18 cellular contexts compared by ENCODE assay signal in the genomic region with DNA sequence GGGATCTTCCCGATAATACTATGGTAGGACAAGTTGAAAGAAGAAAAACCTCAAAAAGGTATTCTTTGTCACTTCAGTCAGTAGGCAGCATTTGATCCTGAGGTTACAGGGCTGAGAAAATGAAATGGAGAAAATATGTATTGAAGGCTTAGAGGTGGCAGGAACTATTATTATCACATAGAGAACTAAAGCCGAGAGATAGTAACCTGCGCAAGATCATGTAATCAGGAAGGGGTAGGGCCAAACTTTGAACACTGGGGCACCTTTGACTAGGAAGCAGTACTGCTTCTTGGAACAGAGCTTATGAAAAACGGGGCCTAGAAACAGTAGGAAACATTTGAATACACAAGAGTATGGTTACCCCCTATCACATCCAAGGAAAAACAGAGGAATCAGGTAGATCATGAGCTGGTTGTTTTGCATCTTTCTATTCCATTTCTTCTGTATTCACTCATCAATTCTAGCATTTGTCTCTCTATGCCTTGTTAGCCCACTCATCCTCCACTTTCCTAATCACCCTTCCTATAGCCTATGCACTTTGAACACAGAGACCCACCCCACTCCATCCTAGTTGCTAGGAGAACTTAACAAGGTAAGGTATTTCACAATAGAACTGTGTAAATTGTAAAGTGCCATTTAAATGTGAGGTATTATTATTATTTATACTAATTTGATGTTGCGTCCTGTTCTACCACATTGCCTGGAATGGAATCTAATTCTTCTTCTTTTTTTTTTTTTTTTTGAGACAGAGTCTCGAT. TPM values are rescaled to one million over a fixed set of nuclear protein-coding genes. Genes with fewer than 3 reads are reported as not detected.
DNase-seq lines count a peak whose midpoint lies in the region; TF ChIP-seq lines count a peak whose summit lies in the region.
"Had no signal": no experiment of that assay in that cellular context is flagged by ENCODE, and none has a peak within 500 bp of the region (broad histone marks: within the 10 kb centered on the region; RNA-seq: fewer than 3 reads in every experiment).

No MANE protein-coding gene starts in this region.

- H3K4me3 ChIP-seq in ACC112 (ENCODE audit: low read depth, low read length) (0 out of 2 replicates have a peak overlapping the region, but pooled peaks have one; percentile 57), PC-9 (peak overlapping the region; percentile 39; the same call in 1 of the 2 replicates), fibroblast of lung (replicated peaks in 1 of 4; ENCODE audit: control extremely low read depth in 1 of 4, insufficient read depth in 1 of 4, low read depth in 3 of 4, low read length in 4 of 4) (no peak overlapping the region)
- H3K4me3 ChIP-seq: Peyer's patch, right atrium auricular region had no signal

- no peaks in the 10 kb centered on the region for H3K27me3 Mint-ChIP-seq in HFFc6 (ENCODE audit: insufficient read depth)
- H3K27me3 Mint-ChIP-seq: IgD-negative memory B cell had no signal

- DNase-seq in HFFc6: no peak
- DNase-seq in PC-9: peak in 1 of 2 experiments; percentile 65
- DNase-seq in fibroblast of lung (ENCODE audit: low read depth in 2 of 2): no peak
- DNase-seq in mesenteric fat pad (ENCODE audit: low spot score): no peak
- DNase-seq in NCI-H187 (lab: John Stamatoyannopoulos, UW): no peak
- DNase-seq in OCI-M2 (lab: John Stamatoyannopoulos, UW; ENCODE audit: unreplicated experiment): no peak
- DNase-seq in glomerular visceral epithelial cell (ENCODE audit: extremely low spot score): no peak
- DNase-seq: activated CD4-positive, alpha-beta T cell treated with anti-CD3 and anti-CD28 coated beads, Interleukin-2, amount 50 U/mL, for 4 hours; Caco-2; EL; NCI-H2029; NCI-H524; occipital lobe; Peyer's patch; stimulated activated naive CD8-positive, alpha-beta T cell treated with anti-CD3 and anti-CD28 coated beads, Interleukin-15, Interleukin-2, amounts not matched to agents 100 U/mL and 50 U/mL, for 24 hours had no signal

- H2AFZ ChIP-seq in ACC112 (ENCODE audit: low read length, unreplicated experiment): peak overlapping the region; percentile 75
- H2AFZ ChIP-seq in PC-9: no peak overlapping the region
- peak overlapping the region; percentile 30 for H2AFZ ChIP-seq in fibroblast of lung (ENCODE audit: low read length)

- TF ChIP-seq CTCF in HFFc6 (IDR thresholded peaks at IDR 0.05): no peak
- TF ChIP-seq CTCF in PC-9 (conservative IDR thresholded peaks at IDR 0.05): no peak
- no peak for TF ChIP-seq CTCF in fibroblast of lung (conservative IDR thresholded peaks at IDR 0.05 in 1 of 2, IDR thresholded peaks at IDR 0.05 in 1 of 2; ENCODE audit: low read depth in 1 of 2, low read length in 2 of 2)

- H3K9me2 ChIP-seq in PC-9 (ENCODE audit: insufficient read depth): no peaks in the 10 kb centered on the region

- H3K36me3 ChIP-seq in ACC112 (ENCODE audit: insufficient read depth, low read length) (no peaks in the 10 kb centered on the region), PC-9 (ENCODE audit: low read depth) (no peaks in the 10 kb centered on the region), fibroblast of lung (ENCODE audit: control insufficient read depth, insufficient read depth, low read length) (no peaks in the 10 kb centered on the region)
- H3K36me3 ChIP-seq: Peyer's patch, right atrium auricular region had no signal

- peak overlapping the region; percentile 77; the same call in 1 of the 2 replicates for H3K4me3 Mint-ChIP-seq in HFFc6

- peaks cover 25% of the 10 kb centered on the region for H3K4me1 ChIP-seq in ACC112 (ENCODE audit: control insufficient read depth, insufficient read depth, low read length, unreplicated experiment)
- peaks cover 32% of the 10 kb centered on the region for H3K4me1 ChIP-seq in PC-9 (replicated peaks; ENCODE audit: insufficient read depth)
- peaks cover 5% of the 10 kb centered on the region for H3K4me1 ChIP-seq in fibroblast of lung (ENCODE audit: control insufficient read depth, extremely low read depth, insufficient read depth, low read length)
- H3K4me1 ChIP-seq: Peyer's patch, right atrium auricular region had no signal

- H3K4me1 Mint-ChIP-seq in HFFc6 (ENCODE audit: low read depth): peaks cover 42% of the 10 kb centered on the region

- no peaks in the 10 kb centered on the region for H3K27me3 ChIP-seq in ACC112 (ENCODE audit: insufficient read depth, low read length)
- H3K27me3 ChIP-seq in PC-9 (ENCODE audit: insufficient read depth, low read depth): no peaks in the 10 kb centered on the region
- no peaks in the 10 kb centered on the region for H3K27me3 ChIP-seq in fibroblast of lung (ENCODE audit: control insufficient read depth, insufficient read depth, low read length)
- H3K27me3 ChIP-seq: Peyer's patch, right atrium auricular region had no signal

- no peaks in the 10 kb centered on the region for H4K20me1 ChIP-seq in PC-9 (ENCODE audit: insufficient read depth)
- no peaks in the 10 kb centered on the region for H4K20me1 ChIP-seq in fibroblast of lung (ENCODE audit: control insufficient read depth, extremely low read depth, insufficient read depth, low read length)

- peak overlapping the region; percentile 99 for H3K27ac ChIP-seq in ACC112 (ENCODE audit: low read depth, low read length)
- peak overlapping the region; percentile 98 for H3K27ac ChIP-seq in PC-9
- peak overlapping the region; percentile 1 for H3K27ac ChIP-seq in fibroblast of lung (ENCODE audit: insufficient read depth, low read length)
- H3K27ac ChIP-seq: Peyer's patch, right atrium auricular region had no signal

- POLR2A ChIA-PET in PC-9 (lab: Charles Lee; ENCODE audit: unreplicated experiment): no interaction called here

- peak overlapping the region; percentile 81 for H3K27ac Mint-ChIP-seq in HFFc6
- H3K27ac Mint-ChIP-seq: IgD-negative memory B cell had no signal

- no peaks in the 10 kb centered on the region for H3K9me3 Mint-ChIP-seq in HFFc6
- H3K9me3 Mint-ChIP-seq: IgD-negative memory B cell had no signal

- H3K4me2 ChIP-seq in PC-9: peak overlapping the region; percentile 73
- no peak overlapping the region for H3K4me2 ChIP-seq in fibroblast of lung (ENCODE audit: extremely low read depth, insufficient read depth, low read length)

- intact Hi-C loops in PC-9 (cut with micrococcal nuclease; ENCODE audit: unreplicated experiment): no loop called here

- H3K9me3 ChIP-seq in PC-9 (ENCODE audit: insufficient read depth, low read depth) (no peaks in the 10 kb centered on the region), fibroblast of lung (ENCODE audit: control insufficient read depth, insufficient read depth, low read depth, low read length) (no peaks in the 10 kb centered on the region)
- H3K9me3 ChIP-seq: Caco-2, Peyer's patch, right atrium auricular region had no signal

- CTCF ChIA-PET in PC-9 (lab: Charles Lee): no interaction called here

- H3K36me3 Mint-ChIP-seq in HFFc6 (ENCODE audit: low read depth): no peaks in the 10 kb centered on the region
- H3K36me3 Mint-ChIP-seq: IgD-negative memory B cell had no signal

- BruUV-seq in PC-9 (replicated peaks; lab: Mats Ljungman, UMichigan): no TSS peak

- H3K79me2 ChIP-seq in ACC112 (ENCODE audit: control insufficient read depth, insufficient read depth, low read length, unreplicated experiment): no peaks in the 10 kb centered on the region
- no peaks in the 10 kb centered on the region for H3K79me2 ChIP-seq in PC-9 (ENCODE audit: low read depth)
- no peaks in the 10 kb centered on the region for H3K79me2 ChIP-seq in fibroblast of lung (ENCODE audit: control insufficient read depth, insufficient read depth, low read length)

- H3K9ac ChIP-seq in fibroblast of lung (ENCODE audit: insufficient read depth, low read length): no peak overlapping the region

- peaks cover 22% of the 10 kb centered on the region for H3F3A ChIP-seq in PC-9 (ENCODE audit: insufficient read depth, low read depth)

RNA-seq across cellular contexts. Expression of a gene that starts 34.6 kb away (rescaled TPM):
- 10 to 100 TPM; 41.8 to 54.1 (median 45.7) TPM for total RNA-seq in HFFc6 (2021; fragmentation: NEBNext Ultra II Directional; extraction: Animal tissue kit (Norgen Biotek cat#: 25700))
- total RNA-seq in PC-9 (2021) (20.2 and 20.9 TPM in 2 replicates), fibroblast of lung (22.6 and 47.7 TPM in 2 replicates), mesenteric fat pad (1.3 TPM)
- 13.9 and 21.4 TPM in 2 replicates for polyA plus RNA-seq in fibroblast of lung
- 7.2 and 11.4 TPM in 2 replicates for polyA plus RNA-seq in fibroblast of lung (2012)
- 47.8 and 105 TPM in 2 replicates for polyA minus RNA-seq in fibroblast of lung (ENCODE audit: low replicate concordance)

RNA-seq across cellular contexts. Expression of a gene that starts 43.3 kb away (rescaled TPM):
- total RNA-seq in HFFc6 (2021; fragmentation: NEBNext Ultra II Directional; extraction: Animal tissue kit (Norgen Biotek cat#: 25700)): 10 to 100 TPM; 10.7 to 12.7 (median 12.1) TPM
- total RNA-seq in PC-9 (2021): 7.8 and 11.2 TPM in 2 replicates
- total RNA-seq in fibroblast of lung: 14.1 and 20.6 TPM in 2 replicates
- 17.3 and 19.4 TPM in 2 replicates for polyA plus RNA-seq in fibroblast of lung
- polyA plus RNA-seq in fibroblast of lung (2012): 12.7 and 13.7 TPM in 2 replicates
- polyA minus RNA-seq in fibroblast of lung (ENCODE audit: low replicate concordance): 3.7 and 9.3 TPM in 2 replicates
- 15.0 TPM for total RNA-seq in mesenteric fat pad

Comparison
In these comparisons a context has a peak if more than half of its experiments do, and no peak if none do; other contexts are left out.
1. H3K27ac ChIP-seq: peak in every context shown above with its lines; median percentile 99 in ACC112; 98 in PC-9; 1 in fibroblast of lung.
2. H3K4me3 ChIP-seq: peak in ACC112 (single experiment) and PC-9 (single experiment); none in fibroblast of lung (0 of 4).